Comparison of ENCODE assay signal across 8 cellular contexts in the genomic region with DNA sequence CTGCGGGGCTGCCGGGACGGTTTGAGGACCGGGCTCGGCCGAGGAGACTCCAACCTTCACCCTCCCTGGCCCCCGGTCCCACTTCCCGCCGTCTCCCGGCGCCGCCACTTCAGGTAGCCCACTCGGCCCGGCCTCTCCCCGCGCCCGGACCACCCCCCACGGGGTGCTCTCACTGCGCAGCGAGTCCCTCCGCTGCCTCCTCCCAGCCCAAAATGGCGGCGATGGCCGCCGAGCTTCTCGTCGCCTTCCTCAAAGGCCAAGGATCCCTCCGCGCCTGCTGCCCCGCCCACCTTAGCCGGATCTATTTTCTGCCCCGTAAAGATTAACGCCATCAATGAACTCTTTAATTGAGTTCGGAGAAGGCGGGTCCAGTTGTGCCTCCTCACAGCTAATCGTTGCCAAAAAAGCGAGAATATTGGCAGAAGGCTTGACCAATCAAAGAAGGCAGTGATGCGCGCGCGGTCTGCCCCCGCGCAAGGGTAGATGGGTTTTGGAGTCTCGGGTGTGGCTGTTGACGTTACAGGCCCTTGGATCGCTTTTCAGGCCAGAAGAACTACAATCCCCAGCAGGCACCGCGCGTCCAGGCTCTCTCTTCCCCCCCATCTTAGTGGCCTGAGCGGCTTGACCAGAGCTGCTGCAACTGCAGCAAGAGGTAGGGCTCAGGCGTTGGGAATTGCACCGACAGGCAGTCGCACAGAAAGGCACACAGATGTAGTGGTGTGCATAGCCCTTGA. TPM values are rescaled to one million over a fixed set of nuclear protein-coding genes. Genes with fewer than 3 reads are reported as not detected.
DNase-seq lines count a peak whose midpoint lies in the region; ATAC-seq, FAIRE-seq and TF ChIP-seq lines count a peak whose summit lies in the region.

A gene with protein sequence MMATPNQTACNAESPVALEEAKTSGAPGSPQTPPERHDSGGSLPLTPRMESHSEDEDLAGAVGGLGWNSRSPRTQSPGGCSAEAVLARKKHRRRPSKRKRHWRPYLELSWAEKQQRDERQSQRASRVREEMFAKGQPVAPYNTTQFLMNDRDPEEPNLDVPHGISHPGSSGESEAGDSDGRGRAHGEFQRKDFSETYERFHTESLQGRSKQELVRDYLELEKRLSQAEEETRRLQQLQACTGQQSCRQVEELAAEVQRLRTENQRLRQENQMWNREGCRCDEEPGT (plus strand): TSS at position 588 of the 734 bp plus-strand sequence. CDS start 919 bp downstream, outside the sequence.

- FAIRE-seq in GM12891 (lab: Jason Lieb, UNC) (peak; percentile 97), pancreas (lab: Jason Lieb, UNC) (peak; percentile 88)

- TF ChIP-seq CTCF in cardiac muscle cell (IDR thresholded peaks at IDR 0.05; ENCODE audit: low read depth, low read length) = no peak
- no peak for TF ChIP-seq CTCF in pancreas (IDR thresholded peaks at IDR 0.05)
- TF ChIP-seq CTCF in tibial artery (IDR thresholded peaks at IDR 0.05) = peak in 1 of 2 experiments; percentile 2

- DNase-seq in GM12891 (ENCODE audit: insufficient read length, low spot score) (peak; percentile 93), NCI-H1417 treated with DMSO at 0.1 percent for 48 hours (lab: John Stamatoyannopoulos, UW) (peak; percentile 99), SW 1271 (lab: John Stamatoyannopoulos, UW) (peak; percentile 100), adipocyte (ENCODE audit: low read depth) (peak; percentile 100), cardiac muscle cell (ENCODE audit: low read depth in 1 of 2, low spot score in 1 of 2) (peak; percentile 99 to 100), pancreas (peak; percentile 97 to 99 (median 98)), tibial artery (peak; percentile 98 to 99)

- H3K4me1 ChIP-seq in adipocyte (ENCODE audit: control insufficient read depth, insufficient read depth, low read length) = peaks cover 33% of the 10 kb centered on the region
- H3K4me1 ChIP-seq in cardiac muscle cell (ENCODE audit: low read depth) = peaks cover 16% of the 10 kb centered on the region
- H3K4me1 ChIP-seq in pancreas = peaks cover 15 to 33% (median 25%) of the 10 kb centered on the region in 3 donors
- peaks cover 0 to 45% (median 35%) of the 10 kb centered on the region in 4 donors for H3K4me1 ChIP-seq in tibial artery

- H3K36me3 ChIP-seq in adipocyte (ENCODE audit: control insufficient read depth, insufficient read depth, low read length, severe bottlenecking) (no peaks in the 10 kb centered on the region), cardiac muscle cell (no peaks in the 10 kb centered on the region), pancreas (no peaks in the 10 kb centered on the region), tibial artery (no peaks in the 10 kb centered on the region)

- H3K4me3 ChIP-seq in adipocyte (ENCODE audit: low read length) (peak within 1 kb of the TSS; percentile 90), cardiac muscle cell (peak within 1 kb of the TSS; percentile 77), pancreas (peak within 1 kb of the TSS; percentile 63 to 97 (median 78)), tibial artery (peak within 1 kb of the TSS; percentile 77 to 91)

- intact Hi-C loops in pancreas (cut with DNase I) (no loop called here), tibial artery (cut with DNase I; ENCODE audit: low total_unique reads) (no loop called here)

- peak within 1 kb of the TSS; percentile 100 for H3K9ac ChIP-seq in adipocyte (ENCODE audit: low read length)

- ATAC-seq in HG02798 (IDR thresholded peaks at IDR 0.05; ENCODE audit: poor library complexity, unreplicated experiment) (peak; percentile 95), pancreas (peak; percentile 89 to 93 (median 92))

- peak; percentile 81 for TF ChIP-seq POLR2A in GM12891 (IDR thresholded peaks at IDR 0.05; ENCODE audit: low read depth, low read length)

- H3K27me3 ChIP-seq in adipocyte (replicated peaks; ENCODE audit: control insufficient read depth, insufficient read depth, low read length) (no peaks in the 10 kb centered on the region), cardiac muscle cell (no peaks in the 10 kb centered on the region), pancreas (no peaks in the 10 kb centered on the region), tibial artery (no peaks in the 10 kb centered on the region)

- 1% methylated on average over 52 to 53 of the region's 53 CpGs for WGBS in pancreas, 2 donors

- no peaks in the 10 kb centered on the region for H3K9me3 ChIP-seq in adipocyte (ENCODE audit: control insufficient read depth, low read length)
- H3K9me3 ChIP-seq in cardiac muscle cell (ENCODE audit: low read depth) = no peaks in the 10 kb centered on the region
- H3K9me3 ChIP-seq in pancreas = no peaks in the 10 kb centered on the region
- H3K9me3 ChIP-seq in tibial artery = no peaks in the 10 kb centered on the region

- H3K27ac ChIP-seq in cardiac muscle cell = peak within 1 kb of the TSS; percentile 100
- H3K27ac ChIP-seq in pancreas = peak within 1 kb of the TSS; percentile 98 to 100 (median 99)
- H3K27ac ChIP-seq in tibial artery = peak within 1 kb of the TSS; percentile 99 to 100

TF ChIP-seq in GM12891, 5 proteins besides CTCF, POLR2A, EP300 and RAD21:
- TF ChIP-seq PAX5 (IDR thresholded peaks at IDR 0.05; ENCODE audit: insufficient read depth, low read length, severe bottlenecking) (peak; percentile 29), TAF1 (IDR thresholded peaks at IDR 0.05; ENCODE audit: low read depth, low read length) (peak; percentile 98), SPI1 (IDR thresholded peaks at IDR 0.05; ENCODE audit: low read depth, low read length) (no peak), POLR2AphosphoS5 (IDR thresholded peaks at IDR 0.05; ENCODE audit: low read depth, low read length) (peak; percentile 96), POU2F2 (IDR thresholded peaks at IDR 0.05; ENCODE audit: low read depth, low read length) (peak; percentile 79)
TF ChIP-seq in GM12891: peak in this region for 4.

RNA-seq across cellular contexts. Expression of the gene that starts here (rescaled TPM):
- polyA plus RNA-seq in GM12891 (2012; ENCODE audit: low read depth, missing spikeins) = 8.7 TPM
- total RNA-seq in cardiac muscle cell (17.6 and 21.3 TPM in 2 replicates), pancreas (1 to 10 TPM; 4.0 to 8.3 (median 6.2) TPM)
- polyA plus RNA-seq in cardiac muscle cell (14.5 and 22.3 TPM in 2 replicates), pancreas (10 to 100 TPM in 1 of 2 donors, 1 to 10 TPM in 1; 7.3 to 10.9 TPM)

Comparison
In these comparisons a context has a peak if more than half of its experiments do, and no peak if none do; other contexts are left out.
1. Peak in every context shown above with its lines: DNase-seq, ATAC-seq, H3K4me3 ChIP-seq and H3K27ac ChIP-seq.